8 cellular contexts compared by ENCODE assay signal in genomic region chr17:63841350-63842172, GRCh38. TPM values are rescaled to one million over a fixed set of nuclear protein-coding genes. Genes with fewer than 3 reads are reported as not detected.
A peak's percentile ranks its signal among the peaks of the same experiment; 100 is the strongest.
DNase-seq lines count a peak whose midpoint lies in the region; ATAC-seq, FAIRE-seq and TF ChIP-seq lines count a peak whose summit lies in the region.

No MANE protein-coding gene starts in this region.

- no peak for TF ChIP-seq POLR2A in suprapubic skin (IDR thresholded peaks at IDR 0.05)
- TF ChIP-seq POLR2A in H54 (IDR thresholded peaks at IDR 0.05; ENCODE audit: low read depth, low read length) = no peak

- FAIRE-seq in H54 (lab: Jason Lieb, UNC) = no peak

- 2% methylated on average over 17 of the region's 26 CpGs for WGBS in suprapubic skin

- H3K36me3 ChIP-seq in RWPE2 (ENCODE audit: low read depth) (peaks cover 5% of the 10 kb centered on the region), lower lobe of right lung (peaks cover 14% of the 10 kb centered on the region), suprapubic skin (peaks cover 10% of the 10 kb centered on the region)

- peaks cover 30% of the 10 kb centered on the region for H3K4me1 ChIP-seq in RWPE2 (ENCODE audit: insufficient read depth, poor library complexity, severe bottlenecking)
- peaks cover 55% of the 10 kb centered on the region for H3K4me1 ChIP-seq in lower lobe of right lung
- H3K4me1 ChIP-seq in suprapubic skin = peaks cover 58% of the 10 kb centered on the region

- H3K9me3 ChIP-seq in RWPE2 (ENCODE audit: severe bottlenecking) (no peaks in the 10 kb centered on the region), lower lobe of right lung (no peaks in the 10 kb centered on the region), suprapubic skin (no peaks in the 10 kb centered on the region)

- H3K27ac ChIP-seq in 22Rv1 = peak overlapping the region; percentile 96
- H3K27ac ChIP-seq in RWPE2 (ENCODE audit: poor library complexity, severe bottlenecking) = peak overlapping the region; percentile 69
- H3K27ac ChIP-seq in dorsolateral prefrontal cortex = peak overlapping the region; percentile 51 to 100 (median 98)
- peak overlapping the region; percentile 90 for H3K27ac ChIP-seq in lower lobe of right lung
- peak overlapping the region; percentile 93 for H3K27ac ChIP-seq in suprapubic skin

- intact Hi-C loops in dorsolateral prefrontal cortex (cut with DNase I) (loop anchor here (2.0 to 10.0 kb wide), 3 partner anchors 69 to 293 kb away; partner anchors contain the start of genes CCDC47 (in 1 of the 2), ERN1 (in 1 of the 2) and MAP3K3 (in 1 of the 2)), lower lobe of right lung (cut with DNase I) (no loop called here)

- peak overlapping the region; percentile 90 for H3K4me3 ChIP-seq in GM08714 (ENCODE audit: low read length)
- H3K4me3 ChIP-seq in RWPE2 (ENCODE audit: severe bottlenecking) = peak overlapping the region; percentile 95
- H3K4me3 ChIP-seq in dorsolateral prefrontal cortex = peak overlapping the region; percentile 31 to 98 (median 88)
- H3K4me3 ChIP-seq in lower lobe of right lung = peak overlapping the region; percentile 97
- peak overlapping the region; percentile 71 for H3K4me3 ChIP-seq in suprapubic skin

- ATAC-seq in RWPE2 (ENCODE audit: low read depth) = peak; percentile 26
- ATAC-seq in lower lobe of right lung = peak in 1 of 2 donors; percentile 1
- ATAC-seq in GM19395 (IDR thresholded peaks at IDR 0.05; ENCODE audit: unreplicated experiment) = no peak

- DNase-seq in RWPE2 (ENCODE audit: low spot score) (no peak), dorsolateral prefrontal cortex (peak in 5 of 10 donors; percentile 41 to 65 (median 57)), lower lobe of right lung (peak; percentile 75), suprapubic skin (ENCODE audit: low spot score in 2 of 2) (peak; percentile 85 to 87), H54 (ENCODE audit: insufficient read length, low spot score) (no peak)

- no peaks in the 10 kb centered on the region for H3K27me3 ChIP-seq in RWPE2 (ENCODE audit: insufficient read depth, poor library complexity, severe bottlenecking)
- H3K27me3 ChIP-seq in dorsolateral prefrontal cortex = no peaks in the 10 kb centered on the region
- H3K27me3 ChIP-seq in lower lobe of right lung (ENCODE audit: low read depth) = no peaks in the 10 kb centered on the region
- no peaks in the 10 kb centered on the region for H3K27me3 ChIP-seq in suprapubic skin

- TF ChIP-seq CTCF in 22Rv1 (IDR thresholded peaks at IDR 0.05) = no peak
- no peak for TF ChIP-seq CTCF in RWPE2 (IDR thresholded peaks at IDR 0.05; ENCODE audit: poor library complexity, severe bottlenecking)
- no peak for TF ChIP-seq CTCF in dorsolateral prefrontal cortex (IDR thresholded peaks at IDR 0.05 in 54 of 56, conservative IDR thresholded peaks at IDR 0.05 in 2 of 56; ENCODE audit: low read depth in 1 of 56, partially characterized antibody in 56 of 56)
- no peak for TF ChIP-seq CTCF in lower lobe of right lung (IDR thresholded peaks at IDR 0.05)
- no peak for TF ChIP-seq CTCF in suprapubic skin (IDR thresholded peaks at IDR 0.05)

- TF ChIP-seq EP300 in suprapubic skin (IDR thresholded peaks at IDR 0.05) = no peak

RNA-seq across cellular contexts. Expression of gene SMARCD2, which starts 0.9 kb away (rescaled TPM):
- total RNA-seq in dorsolateral prefrontal cortex (10 to 100 TPM; 20.4 to 70.8 (median 40.0) TPM), lower lobe of right lung (80.9 TPM), suprapubic skin (100 to 1,000 TPM; 234 to 337 (median 309) TPM)

RNA-seq across cellular contexts. Expression of gene FTSJ3, which starts 14.1 kb away (rescaled TPM):
- 10 to 100 TPM; 13.7 to 39.6 (median 25.0) TPM for total RNA-seq in dorsolateral prefrontal cortex
- 37.4 TPM for total RNA-seq in lower lobe of right lung
- 10 to 100 TPM; 46.4 to 54.7 (median 48.4) TPM for total RNA-seq in suprapubic skin

RNA-seq across cellular contexts. Expression of gene PSMC5, which starts 14.3 kb away (rescaled TPM):
- total RNA-seq in dorsolateral prefrontal cortex (100 to 1,000 TPM in 115 of 120 experiments, 10 to 100 TPM in 5; 89.5 to 186 (median 136) TPM), lower lobe of right lung (98.6 TPM), suprapubic skin (100 to 1,000 TPM; 105 to 144 (median 118) TPM)

RNA-seq across cellular contexts. Expression of gene CSH2, which starts 31.9 kb away (rescaled TPM):
- total RNA-seq in dorsolateral prefrontal cortex (not detected), lower lobe of right lung (not detected), suprapubic skin (not detected)

RNA-seq across cellular contexts. Expression of gene GH2, which starts 40.2 kb away (rescaled TPM):
- total RNA-seq in dorsolateral prefrontal cortex = not detected
- not detected for total RNA-seq in lower lobe of right lung
- total RNA-seq in suprapubic skin = not detected

Comparison
In these comparisons a context has a peak if more than half of its experiments do, and no peak if none do; other contexts are left out.
1. DNase-seq: peak in lower lobe of right lung (single experiment) and suprapubic skin (2 of 2); none in RWPE2 (single experiment) and H54 (single experiment).
2. Peak in every context shown above with its lines, with median percentiles within 50 percentile points of each other: H3K27ac ChIP-seq and H3K4me3 ChIP-seq.